Comparison of ENCODE assay signal across 1 cellular context in the genomic region with DNA sequence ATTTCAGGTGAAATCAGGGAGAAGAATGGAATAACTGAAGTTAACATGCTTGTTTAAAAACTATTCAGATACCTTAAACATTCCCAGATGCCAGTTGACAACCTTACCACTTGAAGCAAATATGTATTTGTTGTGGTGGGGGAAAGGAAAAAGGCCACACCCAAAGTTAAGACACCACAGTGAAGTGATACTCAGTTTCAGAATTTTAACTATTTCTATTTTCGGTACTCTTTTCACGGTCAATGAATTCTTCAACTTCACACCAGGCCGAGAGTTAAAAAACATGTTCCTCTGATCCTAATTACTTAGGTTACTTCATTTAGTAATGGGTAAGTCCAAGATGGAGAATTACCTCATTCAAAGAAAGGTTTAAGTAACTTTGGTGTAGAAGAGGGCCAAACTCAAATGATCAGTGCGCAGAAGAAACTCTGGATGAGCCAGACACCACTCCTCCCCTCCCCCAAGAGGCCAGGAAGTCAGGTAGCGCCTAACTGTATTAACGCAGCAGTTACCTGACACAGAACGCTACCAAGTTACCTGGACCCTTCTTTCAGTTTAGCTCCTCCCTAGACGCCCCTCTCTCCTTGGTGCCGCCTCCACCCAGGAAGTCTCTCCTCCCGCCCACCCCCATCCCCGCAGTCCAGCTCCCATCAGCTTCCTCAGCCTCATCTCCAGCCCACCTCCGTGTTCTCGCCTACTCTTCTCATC.
TF ChIP-seq lines count a peak whose summit lies in the region.

No MANE protein-coding gene starts in this region.

TF ChIP-seq in WTC11, 78 proteins besides CTCF, POLR2A, EP300 and RAD21 (continued from another document):
- TF ChIP-seq ESRRA (CRISPR knock-in tag; IDR thresholded peaks at IDR 0.05; ENCODE audit: borderline replicate concordance): no peak
- TF ChIP-seq, protein P1, sequence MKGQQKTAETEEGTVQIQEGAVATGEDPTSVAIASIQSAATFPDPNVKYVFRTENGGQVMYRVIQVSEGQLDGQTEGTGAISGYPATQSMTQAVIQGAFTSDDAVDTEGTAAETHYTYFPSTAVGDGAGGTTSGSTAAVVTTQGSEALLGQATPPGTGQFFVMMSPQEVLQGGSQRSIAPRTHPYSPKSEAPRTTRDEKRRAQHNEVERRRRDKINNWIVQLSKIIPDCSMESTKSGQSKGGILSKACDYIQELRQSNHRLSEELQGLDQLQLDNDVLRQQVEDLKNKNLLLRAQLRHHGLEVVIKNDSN (CRISPR knock-in tag; IDR thresholded peaks at IDR 0.05): no peak
